Comparison of ENCODE assay signal across 8 cellular contexts in the genomic region with DNA sequence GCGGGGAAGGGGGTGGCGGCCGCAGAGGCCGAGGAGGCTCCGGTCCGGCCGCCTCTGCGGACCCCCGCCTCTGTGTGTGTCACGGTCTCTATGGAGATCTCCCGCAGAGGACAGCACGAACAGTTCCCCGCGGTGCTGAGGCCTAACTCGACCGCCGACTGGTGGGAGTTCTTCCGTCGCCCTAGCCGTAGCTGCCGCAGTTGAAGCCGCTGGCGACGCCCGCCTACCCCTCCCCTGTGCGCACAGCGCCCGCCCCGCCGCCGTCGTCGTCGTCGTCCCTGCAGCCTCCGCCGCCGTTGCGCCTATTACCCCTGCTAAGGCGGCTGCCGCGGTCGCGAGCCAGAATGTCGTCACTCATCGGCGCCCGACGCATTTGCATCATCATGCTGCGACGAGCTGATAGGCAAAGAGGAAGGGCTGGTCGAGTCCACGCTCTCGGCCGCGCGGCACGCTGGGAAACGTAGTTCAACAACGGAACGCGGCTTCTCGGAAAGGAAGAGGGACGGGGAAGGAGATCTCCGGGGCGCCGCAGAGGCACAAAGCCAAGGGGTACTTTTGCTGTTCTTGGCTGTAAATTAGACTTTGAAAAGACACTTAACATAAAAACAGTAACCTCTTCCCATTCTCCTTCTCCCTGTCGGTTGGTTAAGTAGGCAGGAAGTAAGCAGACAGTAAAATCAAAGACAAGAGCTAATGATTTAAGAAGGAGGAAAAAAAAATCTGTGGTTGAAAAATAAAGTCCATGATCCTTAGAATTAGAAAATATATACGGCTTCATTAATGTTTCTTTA. TPM values are rescaled to one million over a fixed set of nuclear protein-coding genes. Genes with fewer than 3 reads are reported as not detected.
DNase-seq lines count a peak whose midpoint lies in the region; ATAC-seq, FAIRE-seq and TF ChIP-seq lines count a peak whose summit lies in the region.

A gene (minus strand): TSS at position 346 of the 791 bp plus-strand sequence. CDS start 538 bp downstream, outside the sequence.

- no peaks in the 10 kb centered on the region for H3K9me3 ChIP-seq in small intestine (ENCODE audit: control insufficient read depth, low read depth)

- H3K4me3 ChIP-seq in AG04449 (ENCODE audit: low read depth, low read length) (peak within 1 kb of the TSS; percentile 86), WI38 (ENCODE audit: low read depth, low read length) (peak within 1 kb of the TSS; percentile 93), bronchial epithelial cell (ENCODE audit: low read depth, low read length) (peak within 1 kb of the TSS; percentile 94), small intestine (ENCODE audit: low read depth in 1 of 2, low read length in 2 of 2) (peak within 1 kb of the TSS; percentile 77 to 100)

- FAIRE-seq in bronchial epithelial cell (lab: Jason Lieb, UNC): no peak
- no peak for FAIRE-seq in small intestine (lab: Jason Lieb, UNC)

- ATAC-seq in GM18907 (IDR thresholded peaks at IDR 0.05; ENCODE audit: unreplicated experiment) (peak; percentile 70), HG03159 (IDR thresholded peaks at IDR 0.05; ENCODE audit: unreplicated experiment) (peak; percentile 58)

- peak; percentile 89 for DNase-seq in AG04449 (ENCODE audit: low read depth, low spot score)
- DNase-seq in NCI-H2227 treated with DMSO at 0.1 percent for 48 hours (lab: John Stamatoyannopoulos, UW): peak; percentile 97
- DNase-seq in bronchial epithelial cell (ENCODE audit: low read depth): peak; percentile 91
- peak; percentile 97 for DNase-seq in iPS-NIHi11 (ENCODE audit: low spot score)
- DNase-seq in small intestine: peak; percentile 99

- H3K27me3 ChIP-seq in bronchial epithelial cell (ENCODE audit: control insufficient read depth, insufficient read depth, low read length) (no peaks in the 10 kb centered on the region), small intestine (ENCODE audit: control insufficient read depth in 2 of 2, insufficient read depth in 2 of 2, low read length in 2 of 2) (no peaks in the 10 kb centered on the region)

- WGBS in small intestine, 3 donors: 0% methylated on average over 61 to 69 of the region's 69 CpGs

- H3K4me1 ChIP-seq in small intestine (ENCODE audit: control insufficient read depth in 2 of 2, insufficient read depth in 1 of 2, low read depth in 1 of 2, low read length in 1 of 2): peaks cover 4 to 6% of the 10 kb centered on the region in 2 donors

- H3K36me3 ChIP-seq in bronchial epithelial cell (ENCODE audit: control insufficient read depth, insufficient read depth, low read length): no peaks in the 10 kb centered on the region
- H3K36me3 ChIP-seq in small intestine (ENCODE audit: control insufficient read depth in 2 of 2, insufficient read depth in 2 of 2, low read length in 2 of 2): no peaks in the 10 kb centered on the region

- TF ChIP-seq CTCF in AG04449 (IDR thresholded peaks at IDR 0.05; ENCODE audit: insufficient read depth, low read length, missing control alignments) (no peak), WI38 (IDR thresholded peaks at IDR 0.05; ENCODE audit: low read depth, low read length) (no peak), bronchial epithelial cell (IDR thresholded peaks at IDR 0.05; ENCODE audit: insufficient read depth, low read length, severe bottlenecking) (no peak)

- CTCF ChIA-PET in AG04449 (lab: Yijun Ruan, JAX): no interaction called here

- H3K27ac ChIP-seq in small intestine (ENCODE audit: low read depth in 1 of 2, low read length in 1 of 2): peak within 1 kb of the TSS; percentile 99

- POLR2A ChIA-PET in AG04449 (lab: Yijun Ruan, JAX): interaction anchor here (0.7 to 1.3 kb wide), 2 partner anchors 8 to 34 kb away, joined by 3 to 4 read pairs; no protein-coding TSS in a partner anchor

RNA-seq across cellular contexts. Expression of the gene that starts here (rescaled TPM):
- total RNA-seq in bronchial epithelial cell: 13.2 and 13.6 TPM in 2 replicates
- 1 to 10 TPM; 7.6 to 8.9 (median 8.3) TPM for polyA plus RNA-seq in small intestine

Comparison
In these comparisons a context has a peak if more than half of its experiments do, and no peak if none do; other contexts are left out.
1. Peak in every context shown above with its lines: DNase-seq, ATAC-seq, H3K4me3 ChIP-seq and H3K27ac ChIP-seq.